10 cellular contexts compared by ENCODE assay signal in the genomic region with DNA sequence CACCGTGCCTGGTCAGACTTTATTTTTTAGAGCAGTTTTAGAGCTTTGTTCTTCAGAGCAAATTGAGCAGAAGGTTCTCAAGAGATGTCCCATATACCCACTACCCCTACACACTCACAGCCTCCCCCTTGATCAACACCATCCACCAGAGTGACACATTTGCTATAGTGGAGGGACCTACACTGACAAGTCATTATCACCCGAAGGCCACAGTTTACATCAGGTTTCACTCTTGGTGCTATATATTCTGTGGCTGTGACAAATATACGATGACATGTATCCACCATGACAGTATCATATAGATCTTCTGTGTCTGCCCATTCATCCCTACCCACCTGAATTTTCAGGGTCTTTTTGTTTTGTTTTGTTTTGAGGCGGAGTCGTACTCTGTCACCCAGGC. TPM values are rescaled to one million over a fixed set of nuclear protein-coding genes. Genes with fewer than 3 reads are reported as not detected.
"Had no signal": no experiment of that assay in that cellular context is flagged by ENCODE, and none has a peak within 500 bp of the region (broad histone marks: within the 10 kb centered on the region; RNA-seq: fewer than 3 reads in every experiment).

No MANE protein-coding gene starts in this region.

- DNase-seq: GM23248, GOT3, H7, HFFc6 had no signal

- H3K4me1 ChIP-seq: HAP-1 had no signal

- H3K9me3 Mint-ChIP-seq: HFFc6, IgD-negative memory B cell had no signal

- H3K27ac Mint-ChIP-seq: HFFc6, IgD-negative memory B cell had no signal

- ATAC-seq: HCT116, HepG2 had no signal

- H3K27ac ChIP-seq: GM23248, HL-60 had no signal

- H3K9me3 ChIP-seq: HAP-1 had no signal

- H3K36me3 ChIP-seq: HAP-1 had no signal

- H3K4me3 Mint-ChIP-seq: HFFc6, IgD-negative memory B cell had no signal

- H3K4me3 ChIP-seq: GM23248, HAP-1 had no signal

RNA-seq across cellular contexts. Expression of a gene that starts 15.4 kb away (rescaled TPM):
- total RNA-seq: GM23248, HFFc6, HT1080 had no signal
